10 cellular contexts compared by ENCODE assay signal in genomic region chrX:1763294-1763693, GRCh38.
"Had no signal": no experiment of that assay in that cellular context is flagged by ENCODE, and none has a peak within 500 bp of the region (broad histone marks: within the 10 kb centered on the region; RNA-seq: fewer than 3 reads in every experiment).

No MANE protein-coding gene starts in this region.

- ATAC-seq: activated naive CD8-positive, alpha-beta T cell treated with anti-CD3 and anti-CD28 coated beads, Interleukin-2, amount 50 U/mL, for 24 hours; left colon; naive thymus-derived CD8-positive, alpha-beta T cell; right cardiac atrium had no signal

- H3K27ac Mint-ChIP-seq: activated naive CD8-positive, alpha-beta T cell treated with anti-CD3 and anti-CD28 coated beads, Interleukin-2, amount 50 U/mL, for 24 hours; naive thymus-derived CD8-positive, alpha-beta T cell had no signal

- DNase-seq: activated CD4-positive, CD25-positive, alpha-beta regulatory T cell; activated gamma-delta T cell treated with Interleukin-2 at 50 U/mL for 16 hours; activated naive CD8-positive, alpha-beta T cell treated with anti-CD3 and anti-CD28 coated beads, Interleukin-2, amount 50 U/mL, for 24 hours; foreskin fibroblast; glutamatergic neuron; left colon; naive thymus-derived CD8-positive, alpha-beta T cell; nucleus accumbens; right cardiac atrium; tibial artery had no signal

- H3K4me3 Mint-ChIP-seq: activated naive CD8-positive, alpha-beta T cell treated with anti-CD3 and anti-CD28 coated beads, Interleukin-2, amount 50 U/mL, for 24 hours; naive thymus-derived CD8-positive, alpha-beta T cell had no signal
